Comparison of ENCODE assay signal across 16 cellular contexts in the genomic region with DNA sequence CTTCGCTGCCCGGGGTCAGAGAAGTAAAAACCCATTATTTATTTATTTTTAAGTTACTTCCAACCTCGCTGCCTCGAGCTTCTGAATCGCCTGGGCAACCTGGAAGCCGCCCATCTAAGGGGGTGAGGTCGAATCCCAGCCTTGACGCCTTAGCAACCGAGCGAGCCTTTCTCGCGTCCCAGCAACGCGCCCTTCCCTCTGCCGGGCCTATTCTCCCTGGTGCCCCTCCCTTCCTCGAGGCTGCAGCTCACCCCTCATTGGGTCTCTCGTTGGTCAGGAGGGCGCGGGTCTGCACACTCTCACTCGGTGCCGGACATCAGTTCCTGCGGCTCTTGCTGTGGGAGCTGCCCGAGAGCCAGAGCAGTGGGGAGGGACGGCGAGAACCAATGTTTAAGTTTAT. TPM values are rescaled to one million over a fixed set of nuclear protein-coding genes. Genes with fewer than 3 reads are reported as not detected.
DNase-seq lines count a peak whose midpoint lies in the region; ATAC-seq and TF ChIP-seq lines count a peak whose summit lies in the region.
"Had no signal": no experiment of that assay in that cellular context is flagged by ENCODE, and none has a peak within 500 bp of the region (broad histone marks: within the 10 kb centered on the region; RNA-seq: fewer than 3 reads in every experiment).

A gene (plus strand): TSS at position 302 of the 400 bp plus-strand sequence. CDS start 277 bp downstream, outside the sequence.

- peaks cover 6% of the 10 kb centered on the region for H3K4me1 Mint-ChIP-seq in progenitor cell of endocrine pancreas (ENCODE audit: low read depth)
- H3K4me1 Mint-ChIP-seq in activated T-helper 1 cell treated with anti-CD3 and anti-CD28 coated beads, Interleukin-12 subunit alpha, Interleukin-12 subunit beta, Interleukin-2, Interleukin-4 antibody, amounts not matched to agents 30 ng/mL and 10 ng/mL and 1 ng/mL, durations not matched to agents 14 hours and 24 hours and 36 hours (ENCODE audit: low read depth), result peaks cover 10% of the 10 kb centered on the region

- H3K27me3 Mint-ChIP-seq in progenitor cell of endocrine pancreas, result peaks cover 3% of the 10 kb centered on the region
- peaks cover 11% of the 10 kb centered on the region for H3K27me3 Mint-ChIP-seq in activated T-helper 1 cell treated with anti-CD3 and anti-CD28 coated beads, Interleukin-12 subunit alpha, Interleukin-12 subunit beta, Interleukin-2, Interleukin-4 antibody, amounts not matched to agents 30 ng/mL and 10 ng/mL and 1 ng/mL, durations not matched to agents 14 hours and 24 hours and 36 hours (ENCODE audit: insufficient read depth)

- TF ChIP-seq CTCF in choroid plexus epithelial cell (conservative IDR thresholded peaks at IDR 0.05; ENCODE audit: low read depth, low read length) (no peak), progenitor cell of endocrine pancreas (IDR thresholded peaks at IDR 0.05; ENCODE audit: unreplicated experiment) (no peak)

- no peaks in the 10 kb centered on the region for H3K4me1 ChIP-seq in ES-I3 (ENCODE audit: insufficient read depth, low read length)
- H3K4me1 ChIP-seq: pancreas, uterus had no signal

- peak within 1 kb of the TSS; percentile 27 for H3K27ac Mint-ChIP-seq in progenitor cell of endocrine pancreas
- H3K27ac Mint-ChIP-seq in activated T-helper 1 cell treated with anti-CD3 and anti-CD28 coated beads, Interleukin-12 subunit alpha, Interleukin-12 subunit beta, Interleukin-2, Interleukin-4 antibody, amounts not matched to agents 30 ng/mL and 10 ng/mL and 1 ng/mL, durations not matched to agents 14 hours and 24 hours and 36 hours, result no peak within 1 kb of the TSS
- H3K27ac Mint-ChIP-seq: activated T-cell treated with anti-CD3 and anti-CD28 coated beads, Interleukin-2, amount 50 U/mL, for 24 hours had no signal

- H3K36me3 ChIP-seq in ES-I3 (ENCODE audit: insufficient read depth, low read length), result no peaks in the 10 kb centered on the region
- H3K36me3 ChIP-seq: pancreas, uterus, WERI-Rb-1 had no signal

- peak within 1 kb of the TSS; percentile 55 for H3K4me3 ChIP-seq in choroid plexus epithelial cell (ENCODE audit: low read depth, low read length)
- H3K4me3 ChIP-seq in iPS-18c (ENCODE audit: insufficient read depth, low read depth, low read length), result peak within 1 kb of the TSS; percentile 11; the same call in 1 of the 2 replicates
- H3K4me3 ChIP-seq: GM12878, uterus had no signal

- peak within 1 kb of the TSS; percentile 61 for H3K4me3 Mint-ChIP-seq in progenitor cell of endocrine pancreas (ENCODE audit: low read depth)
- H3K4me3 Mint-ChIP-seq in activated T-helper 1 cell treated with anti-CD3 and anti-CD28 coated beads, Interleukin-12 subunit alpha, Interleukin-12 subunit beta, Interleukin-2, Interleukin-4 antibody, amounts not matched to agents 30 ng/mL and 10 ng/mL and 1 ng/mL, durations not matched to agents 14 hours and 24 hours and 36 hours, result no peak within 1 kb of the TSS
- H3K4me3 Mint-ChIP-seq: activated T-cell treated with anti-CD3 and anti-CD28 coated beads, Interleukin-2, amount 50 U/mL, for 24 hours had no signal

- peak within 1 kb of the TSS; percentile 39; the same call in 1 of the 2 replicates for H3K9ac ChIP-seq in ES-I3 (ENCODE audit: low read depth, low read length)

- DNase-seq in choroid plexus epithelial cell (ENCODE audit: low read depth), result peak; percentile 28
- DNase-seq in progenitor cell of endocrine pancreas (ENCODE audit: low spot score, unreplicated experiment), result peak; percentile 12
- DNase-seq in SW 1271 (lab: John Stamatoyannopoulos, UW), result no peak
- no peak for DNase-seq in NCI-H510A treated with DMSO at 0.1 percent for 48 hours (lab: John Stamatoyannopoulos, UW)
- no peak for DNase-seq in activated T-helper 1 cell treated with anti-CD3 and anti-CD28 coated beads, Interleukin-12 subunit alpha, Interleukin-12 subunit beta, Interleukin-2, Interleukin-4 antibody, amounts not matched to agents 30 ng/mL and 10 ng/mL and 1 ng/mL, durations not matched to agents 14 hours and 24 hours and 36 hours (ENCODE audit: low spot score)
- DNase-seq: activated T-cell treated with anti-CD3 and anti-CD28 coated beads, Interleukin-2, amount 50 U/mL, for 24 hours; cerebellar nuclear complex; NCI-H2029 treated with DMSO at 0.1 percent for 48 hours; RPMI8226; uterus; WERI-Rb-1 had no signal

- H3K36me3 Mint-ChIP-seq in progenitor cell of endocrine pancreas (ENCODE audit: insufficient read depth), result peaks cover 3% of the 10 kb centered on the region
- no peaks in the 10 kb centered on the region for H3K36me3 Mint-ChIP-seq in activated T-helper 1 cell treated with anti-CD3 and anti-CD28 coated beads, Interleukin-12 subunit alpha, Interleukin-12 subunit beta, Interleukin-2, Interleukin-4 antibody, amounts not matched to agents 30 ng/mL and 10 ng/mL and 1 ng/mL, durations not matched to agents 14 hours and 24 hours and 36 hours (ENCODE audit: low read depth)

- intact Hi-C loops in activated T-helper 1 cell treated with anti-CD3 and anti-CD28 coated beads, Interleukin-12 subunit alpha, Interleukin-12 subunit beta, Interleukin-2, Interleukin-4 antibody, amounts not matched to agents 30 ng/mL and 10 ng/mL and 1 ng/mL, durations not matched to agents 14 hours and 24 hours and 36 hours (cut with micrococcal nuclease), result no loop called here

- no peak for ATAC-seq in GM21423 (IDR thresholded peaks at IDR 0.05; ENCODE audit: unreplicated experiment)
- ATAC-seq: GM12878 had no signal

- H3K9me3 ChIP-seq in ES-I3 (ENCODE audit: control insufficient read depth, insufficient read depth, low read length), result no peaks in the 10 kb centered on the region; the same call in none of the 2 replicates
- no peaks in the 10 kb centered on the region for H3K9me3 ChIP-seq in iPS-18c (ENCODE audit: control insufficient read depth, insufficient read depth, low read length)
- H3K9me3 ChIP-seq: pancreas, uterus had no signal

- H3K9me3 Mint-ChIP-seq in progenitor cell of endocrine pancreas (ENCODE audit: low read depth), result peaks cover 12% of the 10 kb centered on the region
- H3K9me3 Mint-ChIP-seq in activated T-helper 1 cell treated with anti-CD3 and anti-CD28 coated beads, Interleukin-12 subunit alpha, Interleukin-12 subunit beta, Interleukin-2, Interleukin-4 antibody, amounts not matched to agents 30 ng/mL and 10 ng/mL and 1 ng/mL, durations not matched to agents 14 hours and 24 hours and 36 hours, result peaks cover 28% of the 10 kb centered on the region

RNA-seq across cellular contexts. Expression of the gene that starts here (rescaled TPM):
- total RNA-seq in progenitor cell of endocrine pancreas, result 1.3 TPM in 2 replicates
- total RNA-seq in activated T-helper 1 cell treated with anti-CD3 and anti-CD28 coated beads, Interleukin-12 subunit alpha, Interleukin-12 subunit beta, Interleukin-2, Interleukin-4 antibody, amounts not matched to agents 30 ng/mL and 10 ng/mL and 1 ng/mL, durations not matched to agents 14 hours and 24 hours and 36 hours, result 0.98 and 1.3 TPM in 2 replicates

Comparison
In these comparisons a context has a peak if more than half of its experiments do, and no peak if none do; other contexts are left out.
1. DNase-seq: peak in choroid plexus epithelial cell (single experiment) and progenitor cell of endocrine pancreas (single experiment); none in SW 1271 (0 of 2), NCI-H510A treated with DMSO at 0.1 percent for 48 hours (single experiment) and activated T-helper 1 cell treated with anti-CD3 and anti-CD28 coated beads, Interleukin-12 subunit alpha, Interleukin-12 subunit beta, Interleukin-2, Interleukin-4 antibody, amounts not matched to agents 30 ng/mL and 10 ng/mL and 1 ng/mL, durations not matched to agents 14 hours and 24 hours and 36 hours (single experiment).